In genomic region chr9:97502222-97502983, GRCh38 we compare ENCODE assay signal across 8 cellular contexts. TPM values are rescaled to one million over a fixed set of nuclear protein-coding genes. Genes with fewer than 3 reads are reported as not detected.
DNase-seq lines count a peak whose midpoint lies in the region; ATAC-seq lines count a peak whose summit lies in the region.

No MANE protein-coding gene starts in this region.

- no peak for DNase-seq in CD8-positive, alpha-beta memory T cell
- DNase-seq in activated naive CD8-positive, alpha-beta T cell treated with anti-CD3 and anti-CD28 coated beads, Interleukin-2, amount 10 ng/mL, durations not matched to agents 7 days and 5 days, result peak; percentile 43
- no peak for DNase-seq in NCI-H510A (lab: John Stamatoyannopoulos, UW)
- DNase-seq in NCI-H1694 treated with DMSO at 0.1 percent for 48 hours (lab: John Stamatoyannopoulos, UW), result no peak
- no peak for DNase-seq in activated effector memory CD4-positive, alpha-beta T cell treated with Interleukin-2 at 50 U/mL for 16 hours

- H3K4me3 Mint-ChIP-seq in CD8-positive, alpha-beta memory T cell, result peak overlapping the region; percentile 51 to 84 (median 72)
- H3K4me3 Mint-ChIP-seq in activated naive CD8-positive, alpha-beta T cell treated with anti-CD3 and anti-CD28 coated beads, Interleukin-2, amount 10 ng/mL, durations not matched to agents 7 days and 5 days, result peak overlapping the region; percentile 48

- H3K4me1 Mint-ChIP-seq in CD8-positive, alpha-beta memory T cell, result peaks cover 18 to 19% (median 19%) of the 10 kb centered on the region in 3 donors
- peaks cover 8% of the 10 kb centered on the region for H3K4me1 Mint-ChIP-seq in activated naive CD8-positive, alpha-beta T cell treated with anti-CD3 and anti-CD28 coated beads, Interleukin-2, amount 10 ng/mL, durations not matched to agents 7 days and 5 days

- no peaks in the 10 kb centered on the region for H3K36me3 ChIP-seq in CD8-positive, alpha-beta memory T cell (ENCODE audit: insufficient read depth, low read length)
- H3K36me3 ChIP-seq in iPS-15b (ENCODE audit: control insufficient read depth, insufficient read depth, low read length), result no peaks in the 10 kb centered on the region
- no peaks in the 10 kb centered on the region for H3K36me3 ChIP-seq in skeletal muscle satellite cell (ENCODE audit: insufficient read depth, low read length)

- H3K9me3 ChIP-seq in CD8-positive, alpha-beta memory T cell (ENCODE audit: low read length), result no peaks in the 10 kb centered on the region
- H3K9me3 ChIP-seq in iPS-15b (ENCODE audit: control insufficient read depth, insufficient read depth, low read length) (no peaks in the 10 kb centered on the region), skeletal muscle satellite cell (replicated peaks; ENCODE audit: low read length) (no peaks in the 10 kb centered on the region)

- peaks cover 13% of the 10 kb centered on the region for H3K27me3 ChIP-seq in CD8-positive, alpha-beta memory T cell (ENCODE audit: insufficient read depth, low read length, poor library complexity, severe bottlenecking)
- peaks cover 71% of the 10 kb centered on the region for H3K27me3 ChIP-seq in iPS-15b (ENCODE audit: control insufficient read depth, insufficient read depth, low read length)
- peaks cover 75% of the 10 kb centered on the region for H3K27me3 ChIP-seq in skeletal muscle satellite cell (ENCODE audit: control insufficient read depth, insufficient read depth, low read length)

- ATAC-seq in HG02798 (IDR thresholded peaks at IDR 0.05; ENCODE audit: poor library complexity, unreplicated experiment), result peak; percentile 6
- ATAC-seq in activated naive CD8-positive, alpha-beta T cell treated with anti-CD3 and anti-CD28 coated beads, Interleukin-2, amount 10 ng/mL, durations not matched to agents 7 days and 5 days (ENCODE audit: low read depth), result peak; percentile 15

- peaks cover 8% of the 10 kb centered on the region for H3K4me1 ChIP-seq in CD8-positive, alpha-beta memory T cell (ENCODE audit: insufficient read depth, low read length)
- no peaks in the 10 kb centered on the region for H3K4me1 ChIP-seq in iPS-15b (ENCODE audit: control insufficient read depth, insufficient read depth, low read length)
- H3K4me1 ChIP-seq in skeletal muscle satellite cell (ENCODE audit: control insufficient read depth, insufficient read depth, low read length), result peaks cover 8% of the 10 kb centered on the region

- H3K4me2 ChIP-seq in skeletal muscle satellite cell (ENCODE audit: low read length), result peak overlapping the region; percentile 85

- CTCF ChIA-PET in CD8-positive, alpha-beta memory T cell (lab: Charles Lee), result interaction anchor here (1.1 to 1.7 kb wide), 2 partner anchors 16 to 96 kb away, joined by 4 to 5 read pairs; no protein-coding TSS in a partner anchor

- H3K4me3 ChIP-seq in CD8-positive, alpha-beta memory T cell (ENCODE audit: low read length), result peak overlapping the region; percentile 39
- H3K4me3 ChIP-seq in iPS-15b (ENCODE audit: low read depth, low read length) (peak overlapping the region; percentile 78), skeletal muscle satellite cell (ENCODE audit: low read length) (peak overlapping the region; percentile 66)

- H3K27me3 Mint-ChIP-seq in CD8-positive, alpha-beta memory T cell, result peaks cover 47 to 49% of the 10 kb centered on the region in 2 donors
- peaks cover 54% of the 10 kb centered on the region for H3K27me3 Mint-ChIP-seq in activated naive CD8-positive, alpha-beta T cell treated with anti-CD3 and anti-CD28 coated beads, Interleukin-2, amount 10 ng/mL, durations not matched to agents 7 days and 5 days

- H3K9ac ChIP-seq in iPS-15b (ENCODE audit: low read depth, low read length) (peak overlapping the region; percentile 32), skeletal muscle satellite cell (ENCODE audit: low read depth, low read length) (no peak overlapping the region)

- H3K9me3 Mint-ChIP-seq in CD8-positive, alpha-beta memory T cell, result no peaks in the 10 kb centered on the region
- H3K9me3 Mint-ChIP-seq in activated naive CD8-positive, alpha-beta T cell treated with anti-CD3 and anti-CD28 coated beads, Interleukin-2, amount 10 ng/mL, durations not matched to agents 7 days and 5 days, result no peaks in the 10 kb centered on the region

- no peaks in the 10 kb centered on the region for H3K36me3 Mint-ChIP-seq in CD8-positive, alpha-beta memory T cell
- H3K36me3 Mint-ChIP-seq in activated naive CD8-positive, alpha-beta T cell treated with anti-CD3 and anti-CD28 coated beads, Interleukin-2, amount 10 ng/mL, durations not matched to agents 7 days and 5 days, result no peaks in the 10 kb centered on the region

- peak overlapping the region in 1 of 8 donors; percentile 44 for H3K27ac Mint-ChIP-seq in CD8-positive, alpha-beta memory T cell
- H3K27ac Mint-ChIP-seq in activated naive CD8-positive, alpha-beta T cell treated with anti-CD3 and anti-CD28 coated beads, Interleukin-2, amount 10 ng/mL, durations not matched to agents 7 days and 5 days, result no peak overlapping the region

- H3K27ac ChIP-seq in CD8-positive, alpha-beta memory T cell (ENCODE audit: low read depth, low read length), result peak overlapping the region; percentile 73

- POLR2A ChIA-PET in CD8-positive, alpha-beta memory T cell (lab: Charles Lee), result no interaction called here
- POLR2A ChIA-PET in activated naive CD8-positive, alpha-beta T cell treated with anti-CD3 and anti-CD28 coated beads, Interleukin-2, amount 10 ng/mL, durations not matched to agents 7 days and 5 days (lab: Charles Lee), result interaction anchor here (0.5 kb wide), 1 partner anchor 37 kb away, joined by 3 read pairs; no protein-coding TSS in a partner anchor

RNA-seq across cellular contexts. Expression of gene TMOD1, which starts 0.9 kb away (rescaled TPM):
- 1 to 10 TPM; 1.2 to 1.5 TPM for total RNA-seq in CD8-positive, alpha-beta memory T cell
- 1.3 TPM for polyA plus RNA-seq in CD8-positive, alpha-beta memory T cell
- 1 to 10 TPM in 1 of 2 experiments, under 1 TPM in 1; 0.79 to 1.1 TPM for total RNA-seq in activated naive CD8-positive, alpha-beta T cell treated with anti-CD3 and anti-CD28 coated beads, Interleukin-2, amount 10 ng/mL, durations not matched to agents 7 days and 5 days
- total RNA-seq in skeletal muscle satellite cell (2012; rRNA removed), result 0.22 TPM in 1 of 2 replicates, not detected in the other
